ENCODE assay signal across 12 cellular contexts in the genomic region with DNA sequence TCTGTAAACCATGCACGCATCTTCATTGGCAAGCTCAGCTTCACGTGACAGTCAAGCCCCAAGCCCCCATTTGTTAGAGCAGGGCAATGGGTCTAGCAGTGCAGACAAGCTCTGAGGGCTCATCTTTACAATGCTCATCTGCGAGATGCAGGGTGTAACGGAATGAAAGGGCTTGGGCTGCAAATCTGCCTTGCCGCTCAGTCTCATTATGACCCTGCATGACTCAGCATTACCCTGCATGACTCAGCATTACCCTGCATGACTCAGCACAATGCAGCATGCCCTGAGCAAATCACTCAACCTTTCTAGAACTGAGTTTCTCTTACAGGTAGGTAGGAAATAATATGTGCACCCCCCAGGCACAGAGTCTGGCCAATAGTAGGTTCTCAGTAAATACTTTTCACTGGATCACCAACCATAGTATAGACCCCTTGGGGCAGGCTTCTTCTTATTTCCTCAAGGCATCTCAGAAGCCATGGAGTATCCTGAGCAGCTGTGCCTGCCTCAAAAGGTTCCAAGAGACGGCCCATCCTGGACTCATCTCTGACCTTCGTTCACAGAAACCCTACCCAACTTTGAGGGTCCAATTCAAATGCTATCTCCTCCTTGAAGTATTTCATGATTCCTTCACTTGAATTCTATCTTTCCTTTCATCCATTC.
DNase-seq lines count a peak whose midpoint lies in the region; ATAC-seq, FAIRE-seq and TF ChIP-seq lines count a peak whose summit lies in the region.
"Had no signal": no experiment of that assay in that cellular context is flagged by ENCODE, and none has a peak within 500 bp of the region (broad histone marks: within the 10 kb centered on the region; RNA-seq: fewer than 3 reads in every experiment).

No MANE protein-coding gene starts in this region.

- H3K9me3 ChIP-seq in HepG2 (ENCODE audit: low read length) (peaks cover 16% of the 10 kb centered on the region; the same call in 1 of the 2 replicates), right lobe of liver (no peaks in the 10 kb centered on the region), upper lobe of left lung (no peaks in the 10 kb centered on the region)
- H3K9me3 ChIP-seq: suprapubic skin had no signal

- no peak for TF ChIP-seq CTCF in HepG2 (CRISPR knock-in tag; IDR thresholded peaks at IDR 0.05)
- no peak for TF ChIP-seq CTCF in right lobe of liver (IDR thresholded peaks at IDR 0.05)
- no peak for TF ChIP-seq CTCF in upper lobe of left lung (IDR thresholded peaks at IDR 0.05)

- H3K27ac ChIP-seq in HepG2 (ENCODE audit: extremely low read length, insufficient read depth, low read length) = no peak overlapping the region
- H3K27ac ChIP-seq in right lobe of liver = no peak overlapping the region
- H3K27ac ChIP-seq in upper lobe of left lung = no peak overlapping the region
- H3K27ac ChIP-seq: suprapubic skin had no signal

- CTCF ChIA-PET in HepG2 (lab: Yijun Ruan, JAX; ENCODE audit: low intra/inter-chr PET ratio, low total read pairs) = no interaction called here

- POLR2A ChIA-PET in HepG2 (lab: Yijun Ruan, JAX) = no interaction called here

- no peak for DNase-seq in HepG2 (ENCODE audit: low spot score)
- DNase-seq in right lobe of liver = no peak
- DNase-seq in NCI-H460 (ENCODE audit: extremely low read depth, low read depth) = peak; percentile 55
- peak; percentile 15 for DNase-seq in dedifferentiated amniotic fluid mesenchymal stem cell (ENCODE audit: extremely low spot score)
- peak; percentile 39 for DNase-seq in skeletal muscle cell (ENCODE audit: low read depth)
- no peak for DNase-seq in ureter (ENCODE audit: low spot score)
- no peak for DNase-seq in stimulated activated CD8-positive, alpha-beta memory T cell treated with anti-CD3 and anti-CD28 coated beads, Interleukin-4, amount 100 ng/mL, for 48 hours
- DNase-seq in upper lobe of left lung = no peak
- DNase-seq: CD4-positive, alpha-beta T cell; NCI-H146 had no signal

- TF ChIP-seq POLR2A in HepG2 (IDR thresholded peaks at IDR 0.05; ENCODE audit: insufficient read depth in 1 of 2, low read depth in 2 of 2, low read length in 2 of 2) (no peak), right lobe of liver (IDR thresholded peaks at IDR 0.05) (no peak), upper lobe of left lung (IDR thresholded peaks at IDR 0.05) (no peak)

- H3K27me3 ChIP-seq in HepG2 (ENCODE audit: control insufficient read depth in 1 of 2, insufficient read depth in 2 of 2, low read length in 2 of 2) (no peaks in the 10 kb centered on the region), right lobe of liver (no peaks in the 10 kb centered on the region), upper lobe of left lung (no peaks in the 10 kb centered on the region)
- H3K27me3 ChIP-seq: suprapubic skin had no signal

- WGBS in HepG2 (ENCODE audit: low lambda C conversion rate) = 37% methylated on average over 7 of the region's 7 CpGs
- 69% methylated on average over 5 of the region's 7 CpGs for WGBS in right lobe of liver (ENCODE audit: insufficient coverage, low coverage, low lambda C conversion rate, missing lambda C conversion rate)
- WGBS in upper lobe of left lung, 2 donors = 62 to 87% methylated on average over 7 of the region's 7 CpGs

- no peak for TF ChIP-seq EP300 in HepG2 (IDR thresholded peaks at IDR 0.05; ENCODE audit: low read depth in 2 of 2, low read length in 2 of 2)
- TF ChIP-seq EP300 in HepG2 (CRISPR knock-in tag; IDR thresholded peaks at IDR 0.05; ENCODE audit: borderline replicate concordance) = no peak
- TF ChIP-seq EP300 in upper lobe of left lung (IDR thresholded peaks at IDR 0.05) = no peak

- BruUV-seq in HepG2 (replicated peaks; lab: Mats Ljungman, UMichigan) = no TSS peak

- no peak overlapping the region for H3K4me2 ChIP-seq in HepG2 (ENCODE audit: low read depth, low read length)

- H3K9ac ChIP-seq in HepG2 (ENCODE audit: insufficient read depth, low read depth, low read length) = no peak overlapping the region

- no peak for ATAC-seq in HepG2
- no peak for ATAC-seq in right lobe of liver
- ATAC-seq in upper lobe of left lung (ENCODE audit: low FRiP score in 2 of 2) = no peak

- in situ Hi-C loops in HepG2 (cut with HindIII; ENCODE audit: extremely low pct_ligation_motif_present, low pct_unique_long_range_greater_than_20kb) = no loop called here

- H4K20me1 ChIP-seq in HepG2 (ENCODE audit: insufficient read depth, low read length) = no peaks in the 10 kb centered on the region

- TF ChIP-seq RAD21 in HepG2 (CRISPR knock-in tag; IDR thresholded peaks at IDR 0.05) = no peak

- no peaks in the 10 kb centered on the region for H3K79me2 ChIP-seq in HepG2 (ENCODE audit: insufficient read depth, low read length)

- H3K4me3 ChIP-seq in HepG2 (replicated peaks in 1 of 3; ENCODE audit: insufficient read depth in 1 of 3, low read depth in 2 of 3, low read length in 3 of 3) = no peak overlapping the region
- no peak overlapping the region for H3K4me3 ChIP-seq in right lobe of liver
- no peak overlapping the region for H3K4me3 ChIP-seq in skeletal muscle cell (ENCODE audit: low read depth, low read length)
- no peak overlapping the region for H3K4me3 ChIP-seq in upper lobe of left lung
- H3K4me3 ChIP-seq: suprapubic skin had no signal

- FAIRE-seq in HepG2 (lab: Jason Lieb, UNC) = no peak
- FAIRE-seq: GM18507 had no signal

- H3K36me3 ChIP-seq in HepG2 (replicated peaks in 1 of 2; ENCODE audit: control insufficient read depth in 1 of 2, insufficient read depth in 2 of 2, low read length in 2 of 2) = no peaks in the 10 kb centered on the region
- H3K36me3 ChIP-seq in right lobe of liver = no peaks in the 10 kb centered on the region
- H3K36me3 ChIP-seq in upper lobe of left lung = no peaks in the 10 kb centered on the region
- H3K36me3 ChIP-seq: suprapubic skin had no signal

- no peak overlapping the region for H2AFZ ChIP-seq in HepG2 (ENCODE audit: low read length)

- intact Hi-C loops in HepG2 (cut with micrococcal nuclease; ENCODE audit: unreplicated experiment) (no loop called here), right lobe of liver (cut with DNase I) (no loop called here)

- H3K4me1 ChIP-seq in HepG2 (ENCODE audit: insufficient read depth, low read length) = no peaks in the 10 kb centered on the region
- H3K4me1 ChIP-seq in right lobe of liver = no peaks in the 10 kb centered on the region
- no peaks in the 10 kb centered on the region for H3K4me1 ChIP-seq in upper lobe of left lung
- H3K4me1 ChIP-seq: suprapubic skin had no signal

TF ChIP-seq in HepG2, 621 proteins besides CTCF, POLR2A, EP300 and RAD21 (continues in another document):
- TF ChIP-seq MAFK (conservative IDR thresholded peaks at IDR 0.05 in 1 of 2, IDR thresholded peaks at IDR 0.05 in 1 of 2; ENCODE audit: low read length in 2 of 2) = peak; percentile 90 to 91
- no peak for TF ChIP-seq ELF3 (CRISPR knock-in tag; IDR thresholded peaks at IDR 0.05)
- peak; percentile 97 for TF ChIP-seq NFE2L2 (IDR thresholded peaks at IDR 0.05; ENCODE audit: low read length)
- TF ChIP-seq NBN (conservative IDR thresholded peaks at IDR 0.05) = no peak
- TF ChIP-seq CREB1 (IDR thresholded peaks at IDR 0.05) = peak; percentile 22; the same call in 1 of the 2 replicates
- TF ChIP-seq CREB1 (CRISPR knock-in tag; IDR thresholded peaks at IDR 0.05) = no peak
- no peak for TF ChIP-seq POGZ (CRISPR knock-in tag; IDR thresholded peaks at IDR 0.05)
- TF ChIP-seq ZNF326 (CRISPR knock-in tag; IDR thresholded peaks at IDR 0.05; ENCODE audit: borderline replicate concordance) = no peak
- TF ChIP-seq ZNF33B (CRISPR knock-in tag; IDR thresholded peaks at IDR 0.05) = no peak
- TF ChIP-seq, protein P1, sequence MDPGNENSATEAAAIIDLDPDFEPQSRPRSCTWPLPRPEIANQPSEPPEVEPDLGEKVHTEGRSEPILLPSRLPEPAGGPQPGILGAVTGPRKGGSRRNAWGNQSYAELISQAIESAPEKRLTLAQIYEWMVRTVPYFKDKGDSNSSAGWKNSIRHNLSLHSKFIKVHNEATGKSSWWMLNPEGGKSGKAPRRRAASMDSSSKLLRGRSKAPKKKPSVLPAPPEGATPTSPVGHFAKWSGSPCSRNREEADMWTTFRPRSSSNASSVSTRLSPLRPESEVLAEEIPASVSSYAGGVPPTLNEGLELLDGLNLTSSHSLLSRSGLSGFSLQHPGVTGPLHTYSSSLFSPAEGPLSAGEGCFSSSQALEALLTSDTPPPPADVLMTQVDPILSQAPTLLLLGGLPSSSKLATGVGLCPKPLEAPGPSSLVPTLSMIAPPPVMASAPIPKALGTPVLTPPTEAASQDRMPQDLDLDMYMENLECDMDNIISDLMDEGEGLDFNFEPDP (CRISPR knock-in tag; conservative IDR thresholded peaks at IDR 0.05) = 0 out of 2 replicates have a peak, but pooled peaks have one; percentile 40
- no peak for TF ChIP-seq CEBPG (CRISPR knock-in tag; IDR thresholded peaks at IDR 0.05)
- no peak for TF ChIP-seq SAFB2 (CRISPR knock-in tag; IDR thresholded peaks at IDR 0.05; ENCODE audit: borderline replicate concordance, low read depth)
- peak; percentile 85 for TF ChIP-seq MAFG (CRISPR knock-in tag; IDR thresholded peaks at IDR 0.05)
- TF ChIP-seq NFE2 (CRISPR knock-in tag; IDR thresholded peaks at IDR 0.05) = peak; percentile 56; the same call in 1 of the 2 replicates
- TF ChIP-seq SP1 (IDR thresholded peaks at IDR 0.05) = no peak
- TF ChIP-seq SP1 (CRISPR knock-in tag; IDR thresholded peaks at IDR 0.05) = no peak
- TF ChIP-seq, protein P2, sequence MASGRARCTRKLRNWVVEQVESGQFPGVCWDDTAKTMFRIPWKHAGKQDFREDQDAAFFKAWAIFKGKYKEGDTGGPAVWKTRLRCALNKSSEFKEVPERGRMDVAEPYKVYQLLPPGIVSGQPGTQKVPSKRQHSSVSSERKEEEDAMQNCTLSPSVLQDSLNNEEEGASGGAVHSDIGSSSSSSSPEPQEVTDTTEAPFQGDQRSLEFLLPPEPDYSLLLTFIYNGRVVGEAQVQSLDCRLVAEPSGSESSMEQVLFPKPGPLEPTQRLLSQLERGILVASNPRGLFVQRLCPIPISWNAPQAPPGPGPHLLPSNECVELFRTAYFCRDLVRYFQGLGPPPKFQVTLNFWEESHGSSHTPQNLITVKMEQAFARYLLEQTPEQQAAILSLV (CRISPR knock-in tag; IDR thresholded peaks at IDR 0.05; ENCODE audit: borderline replicate concordance) = no peak
- TF ChIP-seq, protein P3, sequence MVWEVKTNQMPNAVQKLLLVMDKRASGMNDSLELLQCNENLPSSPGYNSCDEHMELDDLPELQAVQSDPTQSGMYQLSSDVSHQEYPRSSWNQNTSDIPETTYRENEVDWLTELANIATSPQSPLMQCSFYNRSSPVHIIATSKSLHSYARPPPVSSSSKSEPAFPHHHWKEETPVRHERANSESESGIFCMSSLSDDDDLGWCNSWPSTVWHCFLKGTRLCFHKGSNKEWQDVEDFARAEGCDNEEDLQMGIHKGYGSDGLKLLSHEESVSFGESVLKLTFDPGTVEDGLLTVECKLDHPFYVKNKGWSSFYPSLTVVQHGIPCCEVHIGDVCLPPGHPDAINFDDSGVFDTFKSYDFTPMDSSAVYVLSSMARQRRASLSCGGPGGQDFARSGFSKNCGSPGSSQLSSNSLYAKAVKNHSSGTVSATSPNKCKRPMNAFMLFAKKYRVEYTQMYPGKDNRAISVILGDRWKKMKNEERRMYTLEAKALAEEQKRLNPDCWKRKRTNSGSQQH (CRISPR knock-in tag; IDR thresholded peaks at IDR 0.05; ENCODE audit: low read depth) = no peak

Comparison
In these comparisons a context has a peak if more than half of its experiments do, and no peak if none do; other contexts are left out.
1. DNase-seq: peak in NCI-H460 (single experiment), dedifferentiated amniotic fluid mesenchymal stem cell (single experiment) and skeletal muscle cell (single experiment); none in HepG2 (single experiment), right lobe of liver (0 of 3), ureter (single experiment), stimulated activated CD8-positive, alpha-beta memory T cell treated with anti-CD3 and anti-CD28 coated beads, Interleukin-4, amount 100 ng/mL, for 48 hours (single experiment) and upper lobe of left lung (0 of 2).